1 cellular context compared by ENCODE assay signal in genomic region chr16:21526923-21527807, GRCh38.
A peak's percentile ranks its signal among the peaks of the same experiment; 100 is the strongest.
TF ChIP-seq lines count a peak whose summit lies in the region.

No MANE protein-coding gene starts in this region.

TF ChIP-seq in HepG2, 621 proteins besides CTCF, POLR2A, EP300 and RAD21 (continued from another document and continues in another):
- TF ChIP-seq ZNF275 (CRISPR knock-in tag; IDR thresholded peaks at IDR 0.05; ENCODE audit: borderline replicate concordance) (no peak), ZNF362 (CRISPR knock-in tag; IDR thresholded peaks at IDR 0.05; ENCODE audit: borderline replicate concordance) (no peak), ZNF709 (CRISPR knock-in tag; IDR thresholded peaks at IDR 0.05) (peak; percentile 45; the same call in 1 of the 2 replicates), TBX3 (IDR thresholded peaks at IDR 0.05; ENCODE audit: borderline replicate concordance) (no peak), ZNF281 (CRISPR knock-in tag; IDR thresholded peaks at IDR 0.05; ENCODE audit: borderline replicate concordance) (no peak), ZNF678 (CRISPR knock-in tag; IDR thresholded peaks at IDR 0.05) (no peak), BHLHE40 (IDR thresholded peaks at IDR 0.05; ENCODE audit: low read length) (no peak), ZSCAN30 (CRISPR knock-in tag; IDR thresholded peaks at IDR 0.05) (no peak), PATZ1 (CRISPR knock-in tag; IDR thresholded peaks at IDR 0.05) (peak; percentile 67; the same call in 1 of the 2 replicates), ZBTB26 (CRISPR knock-in tag; IDR thresholded peaks at IDR 0.05; ENCODE audit: borderline replicate concordance) (no peak), CBX5 (CRISPR knock-in tag; IDR thresholded peaks at IDR 0.05; ENCODE audit: borderline replicate concordance) (no peak), KDM5B (CRISPR knock-in tag; IDR thresholded peaks at IDR 0.05; ENCODE audit: borderline replicate concordance) (peak; percentile 49; the same call in 1 of the 2 replicates), ZNF777 (CRISPR knock-in tag; IDR thresholded peaks at IDR 0.05) (peak; percentile 35; the same call in 1 of the 2 replicates), ZFP62 (CRISPR knock-in tag; IDR thresholded peaks at IDR 0.05) (no peak), TP53 (CRISPR knock-in tag; conservative IDR thresholded peaks at IDR 0.05) (no peak), CCAR2 (optimal IDR thresholded peaks at IDR 0.05; ENCODE audit: low read depth, low read length) (no peak), MAFG (CRISPR knock-in tag; IDR thresholded peaks at IDR 0.05) (no peak), ZNF569 (CRISPR knock-in tag; IDR thresholded peaks at IDR 0.05; ENCODE audit: borderline replicate concordance) (no peak), ATF1 (CRISPR knock-in tag; IDR thresholded peaks at IDR 0.05) (no peak), IKZF4 (CRISPR knock-in tag; IDR thresholded peaks at IDR 0.05; ENCODE audit: borderline replicate concordance, low read depth, not compliant biosample characterization) (no peak), PBX2 (CRISPR knock-in tag; IDR thresholded peaks at IDR 0.05) (no peak), CAMTA2 (CRISPR knock-in tag; IDR thresholded peaks at IDR 0.05; ENCODE audit: borderline replicate concordance) (peak; percentile 43; the same call in 1 of the 2 replicates), ZNF784 (CRISPR knock-in tag; IDR thresholded peaks at IDR 0.05; ENCODE audit: borderline replicate concordance) (no peak), ZNF234 (CRISPR knock-in tag; conservative IDR thresholded peaks at IDR 0.05) (no peak; the same call in 1 of the 2 replicates), THYN1 (CRISPR knock-in tag; IDR thresholded peaks at IDR 0.05; ENCODE audit: borderline replicate concordance, low read depth) (no peak), TGIF2 (CRISPR knock-in tag; IDR thresholded peaks at IDR 0.05) (no peak; the same call in 1 of the 2 replicates), ZNF577 (CRISPR knock-in tag; IDR thresholded peaks at IDR 0.05; ENCODE audit: borderline replicate concordance, low read depth) (no peak), ZNF350 (CRISPR knock-in tag; IDR thresholded peaks at IDR 0.05; ENCODE audit: borderline replicate concordance, low read depth) (no peak; the same call in 1 of the 2 replicates), ZNF614 (CRISPR knock-in tag; IDR thresholded peaks at IDR 0.05; ENCODE audit: borderline replicate concordance) (peak; percentile 31; the same call in 1 of the 2 replicates), FLYWCH1 (CRISPR knock-in tag; IDR thresholded peaks at IDR 0.05) (no peak), GTF2F1 (IDR thresholded peaks at IDR 0.05; ENCODE audit: low read length) (no peak), MTF1 (CRISPR knock-in tag; IDR thresholded peaks at IDR 0.05) (no peak), MBNL3 (CRISPR knock-in tag; conservative IDR thresholded peaks at IDR 0.05) (no peak), ZNF629 (CRISPR knock-in tag; conservative IDR thresholded peaks at IDR 0.05) (no peak), ZNF530 (CRISPR knock-in tag; IDR thresholded peaks at IDR 0.05; ENCODE audit: low read depth) (no peak), REL (CRISPR knock-in tag; conservative IDR thresholded peaks at IDR 0.05) (no peak), ZNF446 (CRISPR knock-in tag; IDR thresholded peaks at IDR 0.05) (no peak; the same call in 1 of the 2 replicates), HHEX (CRISPR knock-in tag; IDR thresholded peaks at IDR 0.05) (no peak)
- TF ChIP-seq, protein P1, sequence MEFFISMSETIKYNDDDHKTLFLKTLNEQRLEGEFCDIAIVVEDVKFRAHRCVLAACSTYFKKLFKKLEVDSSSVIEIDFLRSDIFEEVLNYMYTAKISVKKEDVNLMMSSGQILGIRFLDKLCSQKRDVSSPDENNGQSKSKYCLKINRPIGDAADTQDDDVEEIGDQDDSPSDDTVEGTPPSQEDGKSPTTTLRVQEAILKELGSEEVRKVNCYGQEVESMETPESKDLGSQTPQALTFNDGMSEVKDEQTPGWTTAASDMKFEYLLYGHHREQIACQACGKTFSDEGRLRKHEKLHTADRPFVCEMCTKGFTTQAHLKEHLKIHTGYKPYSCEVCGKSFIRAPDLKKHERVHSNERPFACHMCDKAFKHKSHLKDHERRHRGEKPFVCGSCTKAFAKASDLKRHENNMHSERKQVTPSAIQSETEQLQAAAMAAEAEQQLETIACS (CRISPR knock-in tag; IDR thresholded peaks at IDR 0.05): no peak
- TF ChIP-seq, protein P2, sequence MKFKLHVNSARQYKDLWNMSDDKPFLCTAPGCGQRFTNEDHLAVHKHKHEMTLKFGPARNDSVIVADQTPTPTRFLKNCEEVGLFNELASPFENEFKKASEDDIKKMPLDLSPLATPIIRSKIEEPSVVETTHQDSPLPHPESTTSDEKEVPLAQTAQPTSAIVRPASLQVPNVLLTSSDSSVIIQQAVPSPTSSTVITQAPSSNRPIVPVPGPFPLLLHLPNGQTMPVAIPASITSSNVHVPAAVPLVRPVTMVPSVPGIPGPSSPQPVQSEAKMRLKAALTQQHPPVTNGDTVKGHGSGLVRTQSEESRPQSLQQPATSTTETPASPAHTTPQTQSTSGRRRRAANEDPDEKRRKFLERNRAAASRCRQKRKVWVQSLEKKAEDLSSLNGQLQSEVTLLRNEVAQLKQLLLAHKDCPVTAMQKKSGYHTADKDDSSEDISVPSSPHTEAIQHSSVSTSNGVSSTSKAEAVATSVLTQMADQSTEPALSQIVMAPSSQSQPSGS (CRISPR knock-in tag; IDR thresholded peaks at IDR 0.05): 0 out of 2 replicates have a peak, but pooled peaks have one; percentile 25
- TF ChIP-seq, protein P3, sequence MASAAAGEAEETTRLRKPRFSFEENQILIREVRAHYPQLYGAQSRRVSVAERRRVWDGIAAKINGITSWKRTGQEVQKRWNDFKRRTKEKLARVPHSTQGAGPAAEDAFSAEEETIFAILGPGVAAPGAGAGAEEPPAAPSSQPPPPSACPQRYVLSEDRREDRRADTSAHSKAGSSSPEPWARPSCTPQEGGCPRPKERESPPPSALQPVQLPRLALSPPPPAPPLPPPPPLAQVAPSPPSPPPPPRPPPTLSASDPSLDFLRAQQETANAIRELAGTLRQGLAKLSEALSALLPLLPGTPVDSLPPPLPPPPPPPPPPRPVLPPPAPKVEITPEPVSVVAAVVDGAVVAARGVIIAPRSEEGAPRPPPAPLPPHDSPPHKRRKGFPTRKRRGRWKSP (CRISPR knock-in tag; IDR thresholded peaks at IDR 0.05): no peak
- TF ChIP-seq, protein P4, sequence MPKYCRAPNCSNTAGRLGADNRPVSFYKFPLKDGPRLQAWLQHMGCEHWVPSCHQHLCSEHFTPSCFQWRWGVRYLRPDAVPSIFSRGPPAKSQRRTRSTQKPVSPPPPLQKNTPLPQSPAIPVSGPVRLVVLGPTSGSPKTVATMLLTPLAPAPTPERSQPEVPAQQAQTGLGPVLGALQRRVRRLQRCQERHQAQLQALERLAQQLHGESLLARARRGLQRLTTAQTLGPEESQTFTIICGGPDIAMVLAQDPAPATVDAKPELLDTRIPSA (CRISPR knock-in tag; IDR thresholded peaks at IDR 0.05; ENCODE audit: borderline replicate concordance): no peak
- TF ChIP-seq, protein P5, sequence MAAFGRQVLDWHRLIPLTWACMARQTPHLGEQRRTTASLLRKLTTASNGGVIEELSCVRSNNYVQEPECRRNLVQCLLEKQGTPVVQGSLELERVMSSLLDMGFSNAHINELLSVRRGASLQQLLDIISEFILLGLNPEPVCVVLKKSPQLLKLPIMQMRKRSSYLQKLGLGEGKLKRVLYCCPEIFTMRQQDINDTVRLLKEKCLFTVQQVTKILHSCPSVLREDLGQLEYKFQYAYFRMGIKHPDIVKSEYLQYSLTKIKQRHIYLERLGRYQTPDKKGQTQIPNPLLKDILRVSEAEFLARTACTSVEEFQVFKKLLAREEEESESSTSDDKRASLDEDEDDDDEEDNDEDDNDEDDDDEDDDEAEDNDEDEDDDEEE (CRISPR knock-in tag; IDR thresholded peaks at IDR 0.05): 0 out of 2 replicates have a peak, but pooled peaks have one; percentile 25
- TF ChIP-seq, protein P6, sequence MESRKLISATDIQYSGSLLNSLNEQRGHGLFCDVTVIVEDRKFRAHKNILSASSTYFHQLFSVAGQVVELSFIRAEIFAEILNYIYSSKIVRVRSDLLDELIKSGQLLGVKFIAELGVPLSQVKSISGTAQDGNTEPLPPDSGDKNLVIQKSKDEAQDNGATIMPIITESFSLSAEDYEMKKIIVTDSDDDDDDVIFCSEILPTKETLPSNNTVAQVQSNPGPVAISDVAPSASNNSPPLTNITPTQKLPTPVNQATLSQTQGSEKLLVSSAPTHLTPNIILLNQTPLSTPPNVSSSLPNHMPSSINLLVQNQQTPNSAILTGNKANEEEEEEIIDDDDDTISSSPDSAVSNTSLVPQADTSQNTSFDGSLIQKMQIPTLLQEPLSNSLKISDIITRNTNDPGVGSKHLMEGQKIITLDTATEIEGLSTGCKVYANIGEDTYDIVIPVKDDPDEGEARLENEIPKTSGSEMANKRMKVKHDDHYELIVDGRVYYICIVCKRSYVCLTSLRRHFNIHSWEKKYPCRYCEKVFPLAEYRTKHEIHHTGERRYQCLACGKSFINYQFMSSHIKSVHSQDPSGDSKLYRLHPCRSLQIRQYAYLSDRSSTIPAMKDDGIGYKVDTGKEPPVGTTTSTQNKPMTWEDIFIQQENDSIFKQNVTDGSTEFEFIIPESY (CRISPR knock-in tag; IDR thresholded peaks at IDR 0.05): peak; percentile 8; the same call in 1 of the 2 replicates
